1 cellular context compared by ENCODE assay signal in genomic region chr9:22064957-22065356, GRCh38.
TF ChIP-seq lines count a peak whose summit lies in the region.

No MANE protein-coding gene starts in this region.

TF ChIP-seq in SK-N-SH, 30 proteins besides CTCF, POLR2A, EP300 and RAD21 (continued from another document):
- TF ChIP-seq CHD2 (IDR thresholded peaks at IDR 0.05; ENCODE audit: low read length, partially characterized antibody) = no peak
- TF ChIP-seq REST (IDR thresholded peaks at IDR 0.05; ENCODE audit: low read depth, low read length) = no peak
